In genomic region chr14:90613446-90613845, GRCh38 we compare ENCODE assay signal across 22 cellular contexts.
A peak's percentile ranks its signal among the peaks of the same experiment; 100 is the strongest.
DNase-seq lines count a peak whose midpoint lies in the region; TF ChIP-seq lines count a peak whose summit lies in the region.
"Had no signal": no experiment of that assay in that cellular context is flagged by ENCODE, and none has a peak within 500 bp of the region (broad histone marks: within the 10 kb centered on the region; RNA-seq: fewer than 3 reads in every experiment).

No MANE protein-coding gene starts in this region.

- peaks cover 83% of the 10 kb centered on the region for H3K4me1 Mint-ChIP-seq in brain
- H3K4me1 Mint-ChIP-seq in CD8-positive, alpha-beta memory T cell, result no peaks in the 10 kb centered on the region
- H3K4me1 Mint-ChIP-seq in CD4-positive, alpha-beta memory T cell, result no peaks in the 10 kb centered on the region

- intact Hi-C loops in sigmoid colon (cut with DNase I), result no loop called here
- intact Hi-C loops in CD4-positive, alpha-beta memory T cell (cut with micrococcal nuclease), result no loop called here

- WGBS in sigmoid colon, 2 donors, result 93 to 95% methylated on average over 3 of the region's 3 CpGs

- H3K4me3 ChIP-seq in HEK293 (ENCODE audit: low read depth, low read length) (no peak overlapping the region), sigmoid colon (no peak overlapping the region)
- no peak overlapping the region for H3K4me3 ChIP-seq in CD8-positive, alpha-beta memory T cell (ENCODE audit: low read length)
- H3K4me3 ChIP-seq in CD4-positive, alpha-beta memory T cell (ENCODE audit: low read length in 2 of 2), result no peak overlapping the region
- H3K4me3 ChIP-seq: K562, SK-N-MC had no signal

- H3K4me3 Mint-ChIP-seq in brain, result no peak overlapping the region
- no peak overlapping the region for H3K4me3 Mint-ChIP-seq in CD8-positive, alpha-beta memory T cell
- no peak overlapping the region for H3K4me3 Mint-ChIP-seq in CD4-positive, alpha-beta memory T cell

- CTCF ChIA-PET in HEK293 (lab: Yijun Ruan, JAX), result no interaction called here
- CTCF ChIA-PET in CD8-positive, alpha-beta memory T cell (lab: Charles Lee), result no interaction called here
- CTCF ChIA-PET in CD4-positive, alpha-beta memory T cell (lab: Charles Lee; ENCODE audit: partially characterized antibody), result interaction anchor here (1.0 kb wide), 1 partner anchor 29 kb away, joined by 3 read pairs; no protein-coding TSS in a partner anchor

- no peak for TF ChIP-seq POLR2A in sigmoid colon (IDR thresholded peaks at IDR 0.05)

- peaks cover 11% of the 10 kb centered on the region for H3K36me3 Mint-ChIP-seq in brain
- no peaks in the 10 kb centered on the region for H3K36me3 Mint-ChIP-seq in CD8-positive, alpha-beta memory T cell
- H3K36me3 Mint-ChIP-seq in CD4-positive, alpha-beta memory T cell, result no peaks in the 10 kb centered on the region

- no peak overlapping the region for H3K27ac ChIP-seq in HEK293 (ENCODE audit: extremely low read depth, low read depth, low read length)
- peak overlapping the region in 3 of 4 donors; percentile 46 to 60 (median 47) for H3K27ac ChIP-seq in sigmoid colon
- no peak overlapping the region for H3K27ac ChIP-seq in CD8-positive, alpha-beta memory T cell (ENCODE audit: low read depth, low read length)
- no peak overlapping the region for H3K27ac ChIP-seq in CD4-positive, alpha-beta memory T cell (ENCODE audit: low read depth, low read length)
- H3K27ac ChIP-seq: SK-N-MC had no signal

- no peaks in the 10 kb centered on the region for H3K27me3 ChIP-seq in sigmoid colon
- no peaks in the 10 kb centered on the region for H3K27me3 ChIP-seq in CD8-positive, alpha-beta memory T cell (ENCODE audit: insufficient read depth, low read length, poor library complexity, severe bottlenecking)
- no peaks in the 10 kb centered on the region for H3K27me3 ChIP-seq in CD4-positive, alpha-beta memory T cell (ENCODE audit: insufficient read depth, low read length)

- H3K27ac Mint-ChIP-seq in brain, result peak overlapping the region; percentile 58 to 80 (median 70)
- H3K27ac Mint-ChIP-seq in CD8-positive, alpha-beta memory T cell, result no peak overlapping the region
- no peak overlapping the region for H3K27ac Mint-ChIP-seq in CD4-positive, alpha-beta memory T cell

- no peak for TF ChIP-seq CTCF in HEK293 (tag by site-specific recombination; IDR thresholded peaks at IDR 0.05)
- no peak for TF ChIP-seq CTCF in brain (conservative IDR thresholded peaks at IDR 0.05)
- no peak for TF ChIP-seq CTCF in sigmoid colon (IDR thresholded peaks at IDR 0.05)

- POLR2A ChIA-PET in HEK293 (lab: Yijun Ruan, JAX), result no interaction called here
- POLR2A ChIA-PET in CD8-positive, alpha-beta memory T cell (lab: Charles Lee), result no interaction called here
- POLR2A ChIA-PET in CD4-positive, alpha-beta memory T cell (lab: Charles Lee; ENCODE audit: partially characterized antibody), result no interaction called here

- DNase-seq in islet precursor cell (peak; percentile 47), sigmoid colon (peak; percentile 30), T1000 (lab: John Stamatoyannopoulos, UW) (no peak)
- no peak for DNase-seq in CD8-positive, alpha-beta memory T cell
- DNase-seq in CD4-positive, alpha-beta memory T cell, result no peak
- DNase-seq in stimulated activated CD4-positive, alpha-beta T cell treated with anti-CD3 and anti-CD28 coated beads, Interleukin-2, amount 100 ng/mL, for 24 hours, result no peak
- DNase-seq: ACHN, C1 segment of cervical spinal cord, DMS 273 treated with DMSO at 0.1 percent for 48 hours, DND-41, H7, NCI-H1092 treated with DMSO at 0.1 percent for 48 hours, NCI-H146, NCI-H2029 treated with DMSO at 0.1 percent for 48 hours, NCI-H2171 treated with DMSO at 0.1 percent for 48 hours, NCI-H446, NCI-H69, SHP77 had no signal

- H3K9me3 ChIP-seq in HEK293 (ENCODE audit: control insufficient read depth, insufficient read depth, low read depth, low read length), result no peaks in the 10 kb centered on the region
- no peaks in the 10 kb centered on the region for H3K9me3 ChIP-seq in sigmoid colon
- no peaks in the 10 kb centered on the region for H3K9me3 ChIP-seq in CD8-positive, alpha-beta memory T cell (ENCODE audit: low read length)
- no peaks in the 10 kb centered on the region for H3K9me3 ChIP-seq in CD4-positive, alpha-beta memory T cell (ENCODE audit: control insufficient read depth in 1 of 2, low read length in 2 of 2)

- H3K27me3 Mint-ChIP-seq in brain, result no peaks in the 10 kb centered on the region
- H3K27me3 Mint-ChIP-seq in CD8-positive, alpha-beta memory T cell, result no peaks in the 10 kb centered on the region
- peaks cover 0 to 1% of the 10 kb centered on the region in 2 donors for H3K27me3 Mint-ChIP-seq in CD4-positive, alpha-beta memory T cell

- no peaks in the 10 kb centered on the region for H3K9me3 Mint-ChIP-seq in brain
- H3K9me3 Mint-ChIP-seq in CD8-positive, alpha-beta memory T cell, result no peaks in the 10 kb centered on the region
- no peaks in the 10 kb centered on the region for H3K9me3 Mint-ChIP-seq in CD4-positive, alpha-beta memory T cell

- H3K4me1 ChIP-seq in HEK293 (ENCODE audit: control insufficient read depth, insufficient read depth, low read length) (no peaks in the 10 kb centered on the region), sigmoid colon (peaks cover 0 to 50% (median 25%) of the 10 kb centered on the region in 4 donors)
- no peaks in the 10 kb centered on the region for H3K4me1 ChIP-seq in CD8-positive, alpha-beta memory T cell (ENCODE audit: insufficient read depth, low read length)
- H3K4me1 ChIP-seq in CD4-positive, alpha-beta memory T cell (ENCODE audit: insufficient read depth, low read length), result no peaks in the 10 kb centered on the region

- no peak for TF ChIP-seq EP300 in sigmoid colon (IDR thresholded peaks at IDR 0.05)

- H3K36me3 ChIP-seq in HEK293 (ENCODE audit: control insufficient read depth in 2 of 2, insufficient read depth in 1 of 2, low read length in 2 of 2) (peaks cover 0 to 26% of the 10 kb centered on the region in 2 experiments; a peak in 2 of 3 replicates), sigmoid colon (peaks cover 0 to 6% (median 1%) of the 10 kb centered on the region in 4 donors)
- H3K36me3 ChIP-seq in CD8-positive, alpha-beta memory T cell (ENCODE audit: insufficient read depth, low read length), result no peaks in the 10 kb centered on the region
- no peaks in the 10 kb centered on the region for H3K36me3 ChIP-seq in CD4-positive, alpha-beta memory T cell (ENCODE audit: insufficient read depth, low read length)

TF ChIP-seq in HEK293, 187 proteins besides CTCF, POLR2A, EP300 and RAD21:
- TF ChIP-seq, protein P1, sequence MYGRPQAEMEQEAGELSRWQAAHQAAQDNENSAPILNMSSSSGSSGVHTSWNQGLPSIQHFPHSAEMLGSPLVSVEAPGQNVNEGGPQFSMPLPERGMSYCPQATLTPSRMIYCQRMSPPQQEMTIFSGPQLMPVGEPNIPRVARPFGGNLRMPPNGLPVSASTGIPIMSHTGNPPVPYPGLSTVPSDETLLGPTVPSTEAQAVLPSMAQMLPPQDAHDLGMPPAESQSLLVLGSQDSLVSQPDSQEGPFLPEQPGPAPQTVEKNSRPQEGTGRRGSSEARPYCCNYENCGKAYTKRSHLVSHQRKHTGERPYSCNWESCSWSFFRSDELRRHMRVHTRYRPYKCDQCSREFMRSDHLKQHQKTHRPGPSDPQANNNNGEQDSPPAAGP (tag by site-specific recombination; IDR thresholded peaks at IDR 0.05), result no peak
- TF ChIP-seq ZNF335 (tag by site-specific recombination; conservative IDR thresholded peaks at IDR 0.05), result peak; percentile 46

Comparison
In these comparisons a context has a peak if more than half of its experiments do, and no peak if none do; other contexts are left out.
1. H3K27ac ChIP-seq: peak in sigmoid colon (3 of 4); none in HEK293 (single experiment), CD8-positive, alpha-beta memory T cell (single experiment) and CD4-positive, alpha-beta memory T cell (single experiment).
2. H3K27ac Mint-ChIP-seq: peak in brain (5 of 5); none in CD8-positive, alpha-beta memory T cell (0 of 8) and CD4-positive, alpha-beta memory T cell (0 of 7).
3. DNase-seq: peak in islet precursor cell (single experiment) and sigmoid colon (single experiment); none in T1000 (single experiment), CD8-positive, alpha-beta memory T cell (0 of 5), CD4-positive, alpha-beta memory T cell (0 of 5) and stimulated activated CD4-positive, alpha-beta T cell treated with anti-CD3 and anti-CD28 coated beads, Interleukin-2, amount 100 ng/mL, for 24 hours (0 of 2).